In genomic region chr5:132495063-132495671, GRCh38 we compare ENCODE assay signal across 1 cellular context.
TF ChIP-seq lines count a peak whose summit lies in the region.

No MANE protein-coding gene starts in this region.

TF ChIP-seq in endothelial cell of umbilical vein, 7 proteins besides CTCF, POLR2A, EP300 and RAD21 (continued from another document):
- no peak for TF ChIP-seq MAX (IDR thresholded peaks at IDR 0.05; ENCODE audit: insufficient read depth, insufficient read length)
